26 cellular contexts compared by ENCODE assay signal in genomic region chr6:70852667-70853246, GRCh38.
"Had no signal": no experiment of that assay in that cellular context is flagged by ENCODE, and none has a peak within 500 bp of the region (broad histone marks: within the 10 kb centered on the region; RNA-seq: fewer than 3 reads in every experiment).

No MANE protein-coding gene starts in this region.

- H3K36me3 ChIP-seq: neural progenitor cell, transverse colon, uterus had no signal

- H3K9ac ChIP-seq: neural progenitor cell, parathyroid adenoma had no signal

- H3K4me3 ChIP-seq: neural progenitor cell, psoas muscle, right lobe of liver, sigmoid colon, suprapubic skin, testis, tibial artery, transverse colon, upper lobe of right lung, uterus had no signal

- H2AFZ ChIP-seq: neural progenitor cell, parathyroid adenoma had no signal

- ATAC-seq: naive thymus-derived CD4-positive, alpha-beta T cell; natural killer cell; psoas muscle; right cardiac atrium; stimulated activated memory B cell treated with anti-CD40 and anti-IgM and Interleukin-4, amounts not matched to agents 10 μg/mL and 1 μg/mL and 100 μg/mL, for 72 hours; stimulated activated naive CD8-positive, alpha-beta T cell treated with anti-CD3 and anti-CD28 coated beads, Interleukin-15, amount 100 ng/mL, for 72 hours; stimulated activated naive CD8-positive, alpha-beta T cell treated with anti-CD3 and anti-CD28 coated beads, Interleukin-15, Interleukin-2, amounts not matched to agents 100 U/mL and 50 U/mL, for 24 hours; upper lobe of right lung had no signal

- H3K79me2 ChIP-seq: parathyroid adenoma had no signal

- H3K27ac ChIP-seq: neural progenitor cell, parathyroid adenoma, psoas muscle, right lobe of liver, sigmoid colon, suprapubic skin, testis, tibial artery, transverse colon, upper lobe of right lung, uterus had no signal

- H3K9me3 ChIP-seq: psoas muscle, right lobe of liver, sigmoid colon, suprapubic skin, testis, tibial artery, transverse colon, upper lobe of right lung, uterus had no signal

- H3K4me1 ChIP-seq: parathyroid adenoma, psoas muscle, sigmoid colon, suprapubic skin, testis, tibial artery, transverse colon, upper lobe of right lung, uterus had no signal

- H3K4me2 ChIP-seq: neural progenitor cell had no signal

- DNase-seq: naive thymus-derived CD4-positive, alpha-beta T cell; natural killer cell; occipital lobe; posterior cingulate gyrus; psoas muscle; right cardiac atrium; right lobe of liver; sigmoid colon; small intestine; stimulated activated CD4-positive, alpha-beta T cell treated with anti-CD3 and anti-CD28 coated beads, Interleukin-15, amount 100 ng/mL, for 24 hours; stimulated activated CD4-positive, alpha-beta T cell treated with anti-CD3 and anti-CD28 coated beads, Interleukin-2, amount 100 ng/mL, for 24 hours; stimulated activated CD4-positive, alpha-beta T cell treated with anti-CD3 and anti-CD28 coated beads, Interleukin-2, amount 100 ng/mL, for 48 hours; stimulated activated CD4-positive, alpha-beta T cell treated with anti-CD3 and anti-CD28 coated beads, Interleukin-4, amount 100 ng/mL, for 24 hours; stimulated activated naive CD4-positive, alpha-beta T cell; stimulated activated naive CD8-positive, alpha-beta T cell treated with anti-CD3 and anti-CD28 coated beads, Interleukin-15, amount 100 ng/mL, for 72 hours; stimulated activated naive CD8-positive, alpha-beta T cell treated with anti-CD3 and anti-CD28 coated beads, Interleukin-15, Interleukin-2, amounts not matched to agents 100 U/mL and 50 U/mL, for 24 hours; substantia nigra; testis; tibial artery; transverse colon; upper lobe of right lung; uterus had no signal

- H3K27me3 ChIP-seq: neural progenitor cell, right lobe of liver, sigmoid colon, suprapubic skin, testis, tibial artery, transverse colon, upper lobe of right lung, uterus had no signal
